Comparison of ENCODE assay signal across 24 cellular contexts in genomic region chr2:114040816-114041215, GRCh38.
"Had no signal": no experiment of that assay in that cellular context is flagged by ENCODE, and none has a peak within 500 bp of the region (broad histone marks: within the 10 kb centered on the region; RNA-seq: fewer than 3 reads in every experiment).

No MANE protein-coding gene starts in this region.

- H3K27ac ChIP-seq: left lung, lower lobe of right lung, neural progenitor cell, neutrophil, ovary, prostate gland, skin epidermis, spleen, thyroid gland, transverse colon, upper lobe of left lung had no signal

- H3K27me3 ChIP-seq: left lung, neural progenitor cell, neutrophil, ovary, spleen, thyroid gland, transverse colon, upper lobe of left lung had no signal

- ATAC-seq: left colon; left lung; lower lobe of right lung; natural killer cell; right cardiac atrium; sciatic nerve; stimulated activated effector memory CD8-positive, alpha-beta T cell treated with anti-CD3 and anti-CD28 coated beads, Interleukin-12 subunit alpha, Interleukin-12 subunit beta, amount 100 ng/mL, for 72 hours had no signal

- DNase-seq: kidney; left colon; left lung; lower lobe of right lung; mammary epithelial cell; mesenchymal stem cell; naive B cell; natural killer cell; nephron progenitor cell; ovary; retina; right cardiac atrium; spleen; stimulated activated CD4-positive, alpha-beta T cell treated with anti-CD3 and anti-CD28 coated beads, Interleukin-4, amount 100 ng/mL, for 24 hours; stimulated activated naive CD4-positive, alpha-beta T cell; thyroid gland; transverse colon; upper lobe of left lung had no signal

- H3K4me3 ChIP-seq: left lung, lower lobe of right lung, neural progenitor cell, ovary, prostate gland, skin epidermis, spleen, thyroid gland, transverse colon, upper lobe of left lung had no signal
